ENCODE assay signal across 26 cellular contexts in the genomic region with DNA sequence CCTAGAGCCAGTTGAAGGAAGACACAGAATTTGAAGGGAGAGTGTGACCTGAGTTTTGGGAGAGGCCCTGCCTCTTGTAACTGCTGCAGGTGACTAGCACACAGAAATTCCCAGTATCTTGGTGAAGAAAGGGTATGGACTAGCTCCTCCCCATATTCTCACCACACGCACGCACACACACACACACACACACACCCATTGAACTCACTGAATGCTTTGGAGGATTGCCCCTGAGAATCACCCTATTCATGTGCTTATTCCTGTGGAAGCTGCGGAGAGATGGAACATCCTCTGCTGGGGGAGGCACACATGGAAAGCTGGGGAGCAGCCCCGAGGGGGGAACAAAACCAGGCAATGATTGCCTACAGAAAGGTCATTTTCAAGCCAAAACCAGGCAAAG.
"Had no signal": no experiment of that assay in that cellular context is flagged by ENCODE, and none has a peak within 500 bp of the region (broad histone marks: within the 10 kb centered on the region; RNA-seq: fewer than 3 reads in every experiment).

No MANE protein-coding gene starts in this region.

- H2AFZ ChIP-seq: PC-9 had no signal

- H3K36me3 Mint-ChIP-seq: activated CD8-positive, alpha-beta memory T cell treated with anti-CD3 and anti-CD28 coated beads, Interleukin-2, amount 10 ng/mL, durations not matched to agents 7 days and 5 days; activated naive CD4-positive, alpha-beta T cell treated with anti-CD3 and anti-CD28 coated beads, Interleukin-2, amount 10 ng/mL, durations not matched to agents 7 days and 5 days; activated naive CD8-positive, alpha-beta T cell; brain had no signal

- H3K4me2 ChIP-seq: KMS-11, PC-9 had no signal

- DNase-seq: activated CD4-positive, alpha-beta memory T cell treated with anti-CD3 and anti-CD28 coated beads, Interleukin-2, amount 10 ng/mL, durations not matched to agents 7 days and 5 days; activated CD4-positive, alpha-beta T cell treated with anti-CD3 and anti-CD28 coated beads for 4 hours; activated CD8-positive, alpha-beta memory T cell treated with anti-CD3 and anti-CD28 coated beads for 24 hours; activated CD8-positive, alpha-beta memory T cell treated with anti-CD3 and anti-CD28 coated beads, Interleukin-2, amount 10 ng/mL, durations not matched to agents 7 days and 5 days; activated CD8-positive, alpha-beta memory T cell treated with anti-CD3 and anti-CD28 coated beads, Interleukin-2, amount 50 U/mL, for 48 hours; activated effector memory CD4-positive, alpha-beta T cell treated with Interleukin-2 at 50 U/mL for 16 hours; activated naive CD4-positive, alpha-beta T cell treated with anti-CD3 and anti-CD28 coated beads, Interleukin-2, amount 10 ng/mL, durations not matched to agents 7 days and 5 days; activated naive CD8-positive, alpha-beta T cell treated with anti-CD3 and anti-CD28 coated beads, Interleukin-2, amount 50 U/mL, for 24 hours; activated T-cell treated with anti-CD3 and anti-CD28 coated beads, Interleukin-2, amount 50 U/mL, for 48 hours; anterior cingulate cortex; caudate nucleus; cerebellar nuclear complex; MM.1S; MV-4-11; NCI-H1092; NCI-H1436 treated with DMSO at 0.1 percent for 48 hours; NCI-H1694 treated with DMSO at 0.1 percent for 48 hours; NCI-H2029; NCI-H345; NCI-H524 treated with DMSO at 0.1 percent for 48 hours; PC-9; Right ventricle myocardium superior had no signal

- H3K4me1 Mint-ChIP-seq: activated CD4-positive, alpha-beta memory T cell treated with anti-CD3 and anti-CD28 coated beads, Interleukin-2, amount 10 ng/mL, durations not matched to agents 7 days and 5 days; activated CD8-positive, alpha-beta memory T cell treated with anti-CD3 and anti-CD28 coated beads, Interleukin-2, amount 10 ng/mL, durations not matched to agents 7 days and 5 days; activated naive CD4-positive, alpha-beta T cell treated with anti-CD3 and anti-CD28 coated beads, Interleukin-2, amount 10 ng/mL, durations not matched to agents 7 days and 5 days; brain had no signal

- H3K4me3 ChIP-seq: PC-9 had no signal

- H3K27ac Mint-ChIP-seq: activated CD4-positive, alpha-beta memory T cell treated with anti-CD3 and anti-CD28 coated beads, Interleukin-2, amount 10 ng/mL, durations not matched to agents 7 days and 5 days; activated CD8-positive, alpha-beta memory T cell treated with anti-CD3 and anti-CD28 coated beads, Interleukin-2, amount 10 ng/mL, durations not matched to agents 7 days and 5 days; activated naive CD4-positive, alpha-beta T cell treated with anti-CD3 and anti-CD28 coated beads, Interleukin-2, amount 10 ng/mL, durations not matched to agents 7 days and 5 days; activated naive CD8-positive, alpha-beta T cell; activated naive CD8-positive, alpha-beta T cell treated with anti-CD3 and anti-CD28 coated beads, Interleukin-2, amount 50 U/mL, for 24 hours; brain; T-helper 2 cell treated with Interferon-gamma antibody and Interleukin-4, amounts not matched to agents 5 μg/mL and 100 μg/mL, for 36 hours had no signal

- H3K9me3 Mint-ChIP-seq: activated CD4-positive, alpha-beta memory T cell treated with anti-CD3 and anti-CD28 coated beads, Interleukin-2, amount 10 ng/mL, durations not matched to agents 7 days and 5 days; activated naive CD8-positive, alpha-beta T cell treated with anti-CD3 and anti-CD28 coated beads, Interleukin-2, amount 50 U/mL, for 24 hours; T-helper 2 cell treated with Interferon-gamma antibody and Interleukin-4, amounts not matched to agents 5 μg/mL and 100 μg/mL, for 36 hours had no signal

- H3K4me3 Mint-ChIP-seq: activated CD4-positive, alpha-beta memory T cell treated with anti-CD3 and anti-CD28 coated beads, Interleukin-2, amount 10 ng/mL, durations not matched to agents 7 days and 5 days; activated CD8-positive, alpha-beta memory T cell treated with anti-CD3 and anti-CD28 coated beads, Interleukin-2, amount 10 ng/mL, durations not matched to agents 7 days and 5 days; activated naive CD4-positive, alpha-beta T cell treated with anti-CD3 and anti-CD28 coated beads, Interleukin-2, amount 10 ng/mL, durations not matched to agents 7 days and 5 days; activated naive CD8-positive, alpha-beta T cell; activated naive CD8-positive, alpha-beta T cell treated with anti-CD3 and anti-CD28 coated beads, Interleukin-2, amount 50 U/mL, for 24 hours; brain; T-helper 2 cell treated with Interferon-gamma antibody and Interleukin-4, amounts not matched to agents 5 μg/mL and 100 μg/mL, for 36 hours had no signal

- H3K27me3 Mint-ChIP-seq: activated CD4-positive, alpha-beta memory T cell treated with anti-CD3 and anti-CD28 coated beads, Interleukin-2, amount 10 ng/mL, durations not matched to agents 7 days and 5 days; activated CD8-positive, alpha-beta memory T cell treated with anti-CD3 and anti-CD28 coated beads, Interleukin-2, amount 10 ng/mL, durations not matched to agents 7 days and 5 days; activated naive CD8-positive, alpha-beta T cell; activated naive CD8-positive, alpha-beta T cell treated with anti-CD3 and anti-CD28 coated beads, Interleukin-2, amount 50 U/mL, for 24 hours had no signal

- H3K9ac ChIP-seq: KMS-11 had no signal

- H3K27ac ChIP-seq: KMS-11, PC-9 had no signal
